In the genomic region with DNA sequence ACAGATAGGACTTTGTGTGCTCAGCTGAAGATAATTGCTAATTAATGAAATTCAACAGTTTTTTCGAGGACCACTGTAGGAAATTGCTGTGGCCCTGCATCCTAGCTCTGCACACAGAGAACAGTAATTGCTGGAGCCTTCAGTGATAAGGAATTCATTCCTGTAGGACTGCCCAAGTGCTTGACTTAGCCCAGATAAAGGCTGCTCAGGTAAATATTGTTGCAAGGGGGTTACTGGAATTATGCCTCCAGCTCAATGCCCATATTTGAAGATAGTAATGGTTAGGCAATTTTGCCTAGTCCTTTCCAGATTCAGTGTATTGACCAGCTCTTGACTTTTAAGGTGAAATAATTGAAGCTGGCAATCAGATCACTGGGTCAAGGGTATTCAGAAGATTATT, we compare ENCODE assay signal across 6 cellular contexts.
"Had no signal": no experiment of that assay in that cellular context is flagged by ENCODE, and none has a peak within 500 bp of the region (broad histone marks: within the 10 kb centered on the region; RNA-seq: fewer than 3 reads in every experiment).

No MANE protein-coding gene starts in this region.

- ATAC-seq: GM23338, HepG2 had no signal

- DNase-seq: H9, HCEC 1CT, KBM-7 had no signal

- H3K4me3 ChIP-seq: GM23338 had no signal

- H3K27ac ChIP-seq: HL-60 had no signal
